Comparison of ENCODE assay signal across 7 cellular contexts in the genomic region with DNA sequence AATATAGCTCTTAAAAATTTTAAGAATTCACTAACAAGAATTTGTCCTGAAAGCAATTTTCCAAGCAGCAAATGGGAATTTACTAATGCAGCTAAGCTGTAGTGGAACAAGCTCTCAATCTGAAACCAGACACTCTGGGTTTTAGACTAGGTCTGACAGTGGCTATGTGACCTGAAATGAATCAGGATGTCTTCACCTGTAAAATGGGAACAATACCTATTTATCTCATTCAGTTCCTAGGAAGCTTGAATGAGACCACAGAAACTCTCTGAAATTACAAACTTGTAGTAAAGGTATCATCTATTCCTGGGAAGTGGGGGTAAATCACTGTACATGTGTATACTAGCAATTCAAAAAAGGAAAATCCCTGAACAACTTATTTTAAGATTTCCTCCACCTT. TPM values are rescaled to one million over a fixed set of nuclear protein-coding genes. Genes with fewer than 3 reads are reported as not detected.
DNase-seq lines count a peak whose midpoint lies in the region; ATAC-seq, FAIRE-seq and TF ChIP-seq lines count a peak whose summit lies in the region.

No MANE protein-coding gene starts in this region.

- peak overlapping the region; percentile 85 for H3K4me3 Mint-ChIP-seq in WTC11

- CTCF ChIA-PET in WTC11 (lab: Charles Lee), result no interaction called here

- peaks cover 3% of the 10 kb centered on the region for H4K20me1 ChIP-seq in hepatocyte (ENCODE audit: insufficient read depth, poor library complexity, severe bottlenecking)
- H4K20me1 ChIP-seq in smooth muscle cell (ENCODE audit: low read depth), result peaks cover 6% of the 10 kb centered on the region

- DNase-seq in HFF-Myc (ENCODE audit: extremely low read depth, low read depth) (no peak), WTC11 (ENCODE audit: low spot score) (no peak), hepatocyte (ENCODE audit: low spot score) (no peak), smooth muscle cell (lab: John Stamatoyannopoulos, UW; ENCODE audit: unreplicated experiment) (no peak), HTR-8/SVneo (ENCODE audit: insufficient read length, low spot score) (no peak), NCI-H2227 treated with DMSO at 0.1 percent for 48 hours (lab: John Stamatoyannopoulos, UW) (no peak), NCI-H1417 treated with DMSO at 0.1 percent for 48 hours (lab: John Stamatoyannopoulos, UW) (no peak)

- no peak for FAIRE-seq in HTR-8/SVneo (lab: Jason Lieb, UNC)

- H3K27me3 Mint-ChIP-seq in WTC11 (ENCODE audit: low read depth), result no peaks in the 10 kb centered on the region

- H3K9me2 ChIP-seq in hepatocyte (replicated peaks; ENCODE audit: insufficient read depth), result no peaks in the 10 kb centered on the region

- H3K9me3 ChIP-seq in hepatocyte (ENCODE audit: low read depth) (no peaks in the 10 kb centered on the region), smooth muscle cell (replicated peaks; ENCODE audit: low read depth) (no peaks in the 10 kb centered on the region)

- no peak for ATAC-seq in WTC11

- H2AFZ ChIP-seq in hepatocyte, result peak overlapping the region; percentile 97
- H2AFZ ChIP-seq in smooth muscle cell (ENCODE audit: low read depth), result no peak overlapping the region

- H3K27ac Mint-ChIP-seq in WTC11, result peak overlapping the region; percentile 97; the same call in 1 of the 2 replicates

- TF ChIP-seq CTCF in HFF-Myc (IDR thresholded peaks at IDR 0.05; ENCODE audit: low read depth, low read length, missing control alignments), result no peak
- TF ChIP-seq CTCF in WTC11 (IDR thresholded peaks at IDR 0.05), result no peak
- TF ChIP-seq CTCF in hepatocyte (IDR thresholded peaks at IDR 0.05; ENCODE audit: poor library complexity), result no peak
- no peak for TF ChIP-seq CTCF in smooth muscle cell (IDR thresholded peaks at IDR 0.05; ENCODE audit: borderline replicate concordance, insufficient read depth, poor library complexity, severe bottlenecking)

- H3K27ac ChIP-seq in hepatocyte (peak overlapping the region; percentile 95), smooth muscle cell (ENCODE audit: low read depth) (peak overlapping the region; percentile 79)

- H3K36me3 ChIP-seq in hepatocyte (replicated peaks; ENCODE audit: insufficient read depth, low read depth) (no peaks in the 10 kb centered on the region), smooth muscle cell (ENCODE audit: low read depth) (peaks cover 9% of the 10 kb centered on the region)

- peak overlapping the region; percentile 78 for H3K4me2 ChIP-seq in hepatocyte
- peak overlapping the region; percentile 92 for H3K4me2 ChIP-seq in smooth muscle cell

- POLR2A ChIA-PET in WTC11 (lab: Charles Lee), result no interaction called here

- peak overlapping the region; percentile 94 for H3K9ac ChIP-seq in smooth muscle cell (ENCODE audit: low read depth)

- no peaks in the 10 kb centered on the region for H3K27me3 ChIP-seq in hepatocyte
- no peaks in the 10 kb centered on the region for H3K27me3 ChIP-seq in smooth muscle cell (ENCODE audit: low read depth)

- peaks cover 11% of the 10 kb centered on the region for H3K4me1 ChIP-seq in hepatocyte (ENCODE audit: insufficient read depth)
- H3K4me1 ChIP-seq in smooth muscle cell (ENCODE audit: low read depth), result peaks cover 21% of the 10 kb centered on the region

- H3K9me3 Mint-ChIP-seq in WTC11, result no peaks in the 10 kb centered on the region

- H3K79me2 ChIP-seq in hepatocyte (peaks cover 68% of the 10 kb centered on the region), smooth muscle cell (ENCODE audit: low read depth) (peaks cover 79% of the 10 kb centered on the region)

- H3K4me1 Mint-ChIP-seq in WTC11, result peaks cover 9% of the 10 kb centered on the region

- peaks cover 32% of the 10 kb centered on the region for H3K36me3 Mint-ChIP-seq in WTC11

- H3K4me3 ChIP-seq in HFF-Myc (replicated peaks; ENCODE audit: low read depth, low read length) (peak overlapping the region; percentile 86), hepatocyte (peak overlapping the region; percentile 78), smooth muscle cell (peak overlapping the region; percentile 93)

- H3F3A ChIP-seq in smooth muscle cell (ENCODE audit: low read depth), result no peaks in the 10 kb centered on the region

TF ChIP-seq in WTC11, 78 proteins besides CTCF, POLR2A, EP300 and RAD21:
- TF ChIP-seq MXD4 (CRISPR knock-in tag; IDR thresholded peaks at IDR 0.05; ENCODE audit: borderline replicate concordance) (no peak), ZNF423 (CRISPR knock-in tag; IDR thresholded peaks at IDR 0.05) (no peak), ZNF416 (CRISPR knock-in tag; IDR thresholded peaks at IDR 0.05) (no peak), KAT7 (CRISPR knock-in tag; IDR thresholded peaks at IDR 0.05; ENCODE audit: borderline replicate concordance) (no peak), GRHL2 (CRISPR knock-in tag; IDR thresholded peaks at IDR 0.05; ENCODE audit: insufficient replicate concordance, severe bottlenecking) (no peak), ETV6 (CRISPR knock-in tag; IDR thresholded peaks at IDR 0.05) (no peak), ZNF317 (CRISPR knock-in tag; IDR thresholded peaks at IDR 0.05; ENCODE audit: borderline replicate concordance, low read depth) (no peak), EMX1 (CRISPR knock-in tag; IDR thresholded peaks at IDR 0.05) (no peak), CREM (CRISPR knock-in tag; IDR thresholded peaks at IDR 0.05) (no peak), CREB1 (CRISPR knock-in tag; IDR thresholded peaks at IDR 0.05) (no peak), OVOL2 (CRISPR knock-in tag; IDR thresholded peaks at IDR 0.05; ENCODE audit: borderline replicate concordance) (no peak)
- TF ChIP-seq, protein P1, sequence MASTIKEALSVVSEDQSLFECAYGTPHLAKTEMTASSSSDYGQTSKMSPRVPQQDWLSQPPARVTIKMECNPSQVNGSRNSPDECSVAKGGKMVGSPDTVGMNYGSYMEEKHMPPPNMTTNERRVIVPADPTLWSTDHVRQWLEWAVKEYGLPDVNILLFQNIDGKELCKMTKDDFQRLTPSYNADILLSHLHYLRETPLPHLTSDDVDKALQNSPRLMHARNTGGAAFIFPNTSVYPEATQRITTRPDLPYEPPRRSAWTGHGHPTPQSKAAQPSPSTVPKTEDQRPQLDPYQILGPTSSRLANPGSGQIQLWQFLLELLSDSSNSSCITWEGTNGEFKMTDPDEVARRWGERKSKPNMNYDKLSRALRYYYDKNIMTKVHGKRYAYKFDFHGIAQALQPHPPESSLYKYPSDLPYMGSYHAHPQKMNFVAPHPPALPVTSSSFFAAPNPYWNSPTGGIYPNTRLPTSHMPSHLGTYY (CRISPR knock-in tag; IDR thresholded peaks at IDR 0.05), result no peak
- TF ChIP-seq, protein P2, sequence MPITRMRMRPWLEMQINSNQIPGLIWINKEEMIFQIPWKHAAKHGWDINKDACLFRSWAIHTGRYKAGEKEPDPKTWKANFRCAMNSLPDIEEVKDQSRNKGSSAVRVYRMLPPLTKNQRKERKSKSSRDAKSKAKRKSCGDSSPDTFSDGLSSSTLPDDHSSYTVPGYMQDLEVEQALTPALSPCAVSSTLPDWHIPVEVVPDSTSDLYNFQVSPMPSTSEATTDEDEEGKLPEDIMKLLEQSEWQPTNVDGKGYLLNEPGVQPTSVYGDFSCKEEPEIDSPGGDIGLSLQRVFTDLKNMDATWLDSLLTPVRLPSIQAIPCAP (CRISPR knock-in tag; IDR thresholded peaks at IDR 0.05), result no peak

RNA-seq across cellular contexts. Expression of a gene that starts 1.2 kb away (rescaled TPM):
- 30.5 to 39.7 TPM (median 31.3 TPM) in 3 replicates for total RNA-seq in WTC11 (2021)
- 22.8 and 24.8 TPM in 2 replicates for total RNA-seq in hepatocyte
- polyA plus RNA-seq in hepatocyte, result 33.7 and 38.2 TPM in 2 replicates
- total RNA-seq in smooth muscle cell, result 21.2 and 34.0 TPM in 2 replicates
- polyA plus RNA-seq in smooth muscle cell, result 31.1 and 33.6 TPM in 2 replicates

RNA-seq across cellular contexts. Expression of a gene that starts 4.1 kb away (rescaled TPM):
- total RNA-seq in WTC11 (2021), result 104 to 121 TPM (median 113 TPM) in 3 replicates
- total RNA-seq in hepatocyte, result 126 and 158 TPM in 2 replicates
- polyA plus RNA-seq in hepatocyte, result 138 and 143 TPM in 2 replicates
- total RNA-seq in smooth muscle cell, result 129 and 155 TPM in 2 replicates
- 139 and 150 TPM in 2 replicates for polyA plus RNA-seq in smooth muscle cell

RNA-seq across cellular contexts. Expression of a gene that starts 46.1 kb away (rescaled TPM):
- total RNA-seq in WTC11 (2021) (74.4 to 77.6 TPM (median 75.5 TPM) in 3 replicates), hepatocyte (59.3 and 67.6 TPM in 2 replicates), smooth muscle cell (53.2 and 60.2 TPM in 2 replicates)
- polyA plus RNA-seq in hepatocyte (53.3 and 63.0 TPM in 2 replicates), smooth muscle cell (42.9 and 46.1 TPM in 2 replicates)
